ENCODE assay signal across 8 cellular contexts in genomic region chr9:70563437-70564204, GRCh38.
A peak's percentile ranks its signal among the peaks of the same experiment; 100 is the strongest.
DNase-seq lines count a peak whose midpoint lies in the region; ATAC-seq and TF ChIP-seq lines count a peak whose summit lies in the region.

No MANE protein-coding gene starts in this region.

- no peaks in the 10 kb centered on the region for H4K20me1 ChIP-seq in MM.1S (ENCODE audit: insufficient read depth, low read length)

- H3K36me3 ChIP-seq in MM.1S (replicated peaks; ENCODE audit: insufficient read depth, low read length), result no peaks in the 10 kb centered on the region

- ATAC-seq in GM21576 (IDR thresholded peaks at IDR 0.05; ENCODE audit: unreplicated experiment), result peak; percentile 99
- ATAC-seq in right cardiac atrium, result peak; percentile 29 to 56

- peak overlapping the region; percentile 70 for H3K4me2 ChIP-seq in MM.1S (ENCODE audit: low read depth, low read length)

- H3K4me3 ChIP-seq in MM.1S (ENCODE audit: low read length) (peak overlapping the region; percentile 34), right cardiac atrium (ENCODE audit: low read length) (no peak overlapping the region)

- intact Hi-C loops in right cardiac atrium (cut with DNase I), result no loop called here
- intact Hi-C loops in head of caudate nucleus (cut with DNase I), result no loop called here

- H3K27me3 ChIP-seq in MM.1S (replicated peaks; ENCODE audit: insufficient read depth, low read length) (no peaks in the 10 kb centered on the region), right cardiac atrium (ENCODE audit: control insufficient read depth, insufficient read depth) (no peaks in the 10 kb centered on the region)

- H3K79me2 ChIP-seq in MM.1S (ENCODE audit: low read length), result no peaks in the 10 kb centered on the region

- peak overlapping the region; percentile 32 for H2AFZ ChIP-seq in MM.1S (ENCODE audit: low read length)

- WGBS in right cardiac atrium, result 72% methylated on average over 5 of the region's 5 CpGs

- peaks cover 15% of the 10 kb centered on the region for H3F3A ChIP-seq in MM.1S (ENCODE audit: insufficient read depth, low read length)

- H3K9me3 ChIP-seq in MM.1S (replicated peaks; ENCODE audit: insufficient read depth, low read length), result no peaks in the 10 kb centered on the region
- no peaks in the 10 kb centered on the region for H3K9me3 ChIP-seq in right cardiac atrium (ENCODE audit: control insufficient read depth, low read length)

- H3K4me1 ChIP-seq in MM.1S (ENCODE audit: low read length), result peaks cover 20% of the 10 kb centered on the region
- H3K4me1 ChIP-seq in right cardiac atrium (ENCODE audit: control insufficient read depth, insufficient read depth, low read length), result no peaks in the 10 kb centered on the region

- peak overlapping the region; percentile 42 for H3K9ac ChIP-seq in MM.1S (ENCODE audit: low read length)

- no peaks in the 10 kb centered on the region for H3K9me2 ChIP-seq in MM.1S (replicated peaks; ENCODE audit: insufficient read depth, low read length)

- TF ChIP-seq CTCF in MM.1S (IDR thresholded peaks at IDR 0.05; ENCODE audit: low read length), result no peak

- DNase-seq in ELR (ENCODE audit: low read depth), result peak; percentile 42
- peak; percentile 87 for DNase-seq in MM.1S
- DNase-seq in activated effector memory CD4-positive, alpha-beta T cell treated with anti-CD3 and anti-CD28 coated beads, Interleukin-2, amount 50 U/mL, for 16 hours, result peak; percentile 79
- DNase-seq in right cardiac atrium, result no peak
- peak; percentile 9 to 43 for DNase-seq in stimulated activated CD8-positive, alpha-beta memory T cell treated with anti-CD3 and anti-CD28 coated beads, Interleukin-7, amount 100 ng/mL, for 48 hours (ENCODE audit: extremely low read depth in 1 of 2, low read depth in 1 of 2)
- DNase-seq in ecto neural progenitor cell (ENCODE audit: low spot score), result no peak
- DNase-seq in head of caudate nucleus, result no peak

- peak overlapping the region; percentile 91 for H3K27ac ChIP-seq in MM.1S (ENCODE audit: low read length)
- H3K27ac ChIP-seq in right cardiac atrium (ENCODE audit: low read length), result no peak overlapping the region

Comparison
In these comparisons a context has a peak if more than half of its experiments do, and no peak if none do; other contexts are left out.
1. DNase-seq: peak in ELR (single experiment), MM.1S (single experiment), activated effector memory CD4-positive, alpha-beta T cell treated with anti-CD3 and anti-CD28 coated beads, Interleukin-2, amount 50 U/mL, for 16 hours (single experiment) and stimulated activated CD8-positive, alpha-beta memory T cell treated with anti-CD3 and anti-CD28 coated beads, Interleukin-7, amount 100 ng/mL, for 48 hours (2 of 2); none in right cardiac atrium (0 of 3), ecto neural progenitor cell (single experiment) and head of caudate nucleus (0 of 42).